In genomic region chr19:2455481-2456300, GRCh38 we compare ENCODE assay signal across 7 cellular contexts. TPM values are rescaled to one million over a fixed set of nuclear protein-coding genes. Genes with fewer than 3 reads are reported as not detected.
DNase-seq lines count a peak whose midpoint lies in the region; ATAC-seq, FAIRE-seq and TF ChIP-seq lines count a peak whose summit lies in the region.

No MANE protein-coding gene starts in this region.

- no peaks in the 10 kb centered on the region for H3K9me3 Mint-ChIP-seq in stimulated activated naive B cell treated with anti-CD40 and anti-IgM and Interleukin-4, amounts not matched to agents 10 μg/mL and 1 μg/mL and 100 μg/mL, for 72 hours

- ATAC-seq in GM18520 (IDR thresholded peaks at IDR 0.05; ENCODE audit: unreplicated experiment) (peak; percentile 17), HG02981 (IDR thresholded peaks at IDR 0.05; ENCODE audit: unreplicated experiment) (peak; percentile 28), T-helper 17 cell (peak; percentile 64)
- peak; percentile 65 for ATAC-seq in stimulated activated naive B cell treated with anti-CD40 and anti-IgM and Interleukin-4, amounts not matched to agents 10 μg/mL and 1 μg/mL and 100 μg/mL, for 72 hours (replicated peaks)

- H3K27ac Mint-ChIP-seq in T-helper 17 cell = peak overlapping the region; percentile 89
- H3K27ac Mint-ChIP-seq in stimulated activated naive B cell treated with anti-CD40 and anti-IgM and Interleukin-4, amounts not matched to agents 10 μg/mL and 1 μg/mL and 100 μg/mL, for 72 hours = peak overlapping the region; percentile 93

- peak overlapping the region; percentile 87 for H3K4me3 Mint-ChIP-seq in T-helper 17 cell
- peak overlapping the region; percentile 90 to 94 for H3K4me3 Mint-ChIP-seq in stimulated activated naive B cell treated with anti-CD40 and anti-IgM and Interleukin-4, amounts not matched to agents 10 μg/mL and 1 μg/mL and 100 μg/mL, for 72 hours

- H3K36me3 ChIP-seq in bronchial epithelial cell (ENCODE audit: control insufficient read depth, insufficient read depth, low read length) = no peaks in the 10 kb centered on the region

- peaks cover 17% of the 10 kb centered on the region for H3K4me1 Mint-ChIP-seq in T-helper 17 cell
- H3K4me1 Mint-ChIP-seq in stimulated activated naive B cell treated with anti-CD40 and anti-IgM and Interleukin-4, amounts not matched to agents 10 μg/mL and 1 μg/mL and 100 μg/mL, for 72 hours = peaks cover 27 to 50% of the 10 kb centered on the region in 2 donors

- WGBS in lower leg skin, 2 donors = 10 to 11% methylated on average over 24 to 29 of the region's 42 CpGs

- no peaks in the 10 kb centered on the region for H3K36me3 Mint-ChIP-seq in T-helper 17 cell (ENCODE audit: low read depth)
- H3K36me3 Mint-ChIP-seq in stimulated activated naive B cell treated with anti-CD40 and anti-IgM and Interleukin-4, amounts not matched to agents 10 μg/mL and 1 μg/mL and 100 μg/mL, for 72 hours = peaks cover 3 to 13% of the 10 kb centered on the region in 2 donors

- TF ChIP-seq CTCF in bronchial epithelial cell (IDR thresholded peaks at IDR 0.05; ENCODE audit: insufficient read depth, low read length, severe bottlenecking) = no peak
- TF ChIP-seq CTCF in lower leg skin (IDR thresholded peaks at IDR 0.05) = no peak

- peak overlapping the region; percentile 66 for H3K4me3 ChIP-seq in bronchial epithelial cell (ENCODE audit: low read depth, low read length)
- H3K4me3 ChIP-seq in lower leg skin (ENCODE audit: low read depth, poor library complexity, severe bottlenecking) = peak overlapping the region; percentile 86

- FAIRE-seq in bronchial epithelial cell (lab: Jason Lieb, UNC) = no peak

- DNase-seq in T-helper 17 cell (peak; percentile 48 to 58 (median 56)), bronchial epithelial cell (ENCODE audit: low read depth) (no peak), lower leg skin (ENCODE audit: low spot score in 2 of 2) (no peak), putamen (ENCODE audit: low spot score) (no peak)
- DNase-seq in stimulated activated naive B cell treated with anti-CD40 and anti-IgM and Interleukin-4, amounts not matched to agents 10 μg/mL and 1 μg/mL and 100 μg/mL, for 72 hours = peak; percentile 55

- no peaks in the 10 kb centered on the region for H3K27me3 Mint-ChIP-seq in T-helper 17 cell
- peaks cover 0 to 5% of the 10 kb centered on the region in 2 donors for H3K27me3 Mint-ChIP-seq in stimulated activated naive B cell treated with anti-CD40 and anti-IgM and Interleukin-4, amounts not matched to agents 10 μg/mL and 1 μg/mL and 100 μg/mL, for 72 hours

- no peaks in the 10 kb centered on the region for H3K27me3 ChIP-seq in bronchial epithelial cell (ENCODE audit: control insufficient read depth, insufficient read depth, low read length)

- H3K9me3 ChIP-seq in T-helper 17 cell (ENCODE audit: control insufficient read depth, low read length, poor library complexity, severe bottlenecking) = no peaks in the 10 kb centered on the region

- intact Hi-C loops in lower leg skin (cut with DNase I; ENCODE audit: low total_unique reads) = no loop called here

- TF ChIP-seq POLR2A in lower leg skin (IDR thresholded peaks at IDR 0.05) = no peak

RNA-seq across cellular contexts. Expression of gene LMNB2, which starts 1.1 kb away (rescaled TPM):
- total RNA-seq in T-helper 17 cell (10 to 100 TPM; 13.1 to 16.0 TPM), bronchial epithelial cell (54.0 and 74.5 TPM in 2 replicates), lower leg skin (10 to 100 TPM; 14.4 to 41.8 (median 34.7) TPM)

RNA-seq across cellular contexts. Expression of gene GADD45B, which starts 20.2 kb away (rescaled TPM):
- total RNA-seq in T-helper 17 cell = 100 to 1,000 TPM; 120 to 135 TPM
- 25.8 and 26.1 TPM in 2 replicates for total RNA-seq in bronchial epithelial cell
- total RNA-seq in lower leg skin = 100 to 1,000 TPM in 2 of 4 donors, 10 to 100 TPM in 2; 74.0 to 205 (median 106) TPM

RNA-seq across cellular contexts. Expression of gene TIMM13, which starts 28.3 kb away (rescaled TPM):
- total RNA-seq in T-helper 17 cell = 10 to 100 TPM; 22.3 to 27.8 TPM
- total RNA-seq in bronchial epithelial cell = 39.5 and 44.9 TPM in 2 replicates
- total RNA-seq in lower leg skin = 10 to 100 TPM; 34.2 to 52.8 (median 44.9) TPM

Comparison
In these comparisons a context has a peak if more than half of its experiments do, and no peak if none do; other contexts are left out.
1. DNase-seq: peak in T-helper 17 cell (3 of 3) and stimulated activated naive B cell treated with anti-CD40 and anti-IgM and Interleukin-4, amounts not matched to agents 10 μg/mL and 1 μg/mL and 100 μg/mL, for 72 hours (single experiment); none in bronchial epithelial cell (single experiment), lower leg skin (0 of 2) and putamen (single experiment).
2. Peak in every context shown above with its lines, with median percentiles within 50 percentile points of each other: ATAC-seq.